8 cellular contexts compared by ENCODE assay signal in genomic region chr13:51849145-51850101, GRCh38. TPM values are rescaled to one million over a fixed set of nuclear protein-coding genes. Genes with fewer than 3 reads are reported as not detected.
DNase-seq lines count a peak whose midpoint lies in the region; ATAC-seq and TF ChIP-seq lines count a peak whose summit lies in the region.
"Had no signal": no experiment of that assay in that cellular context is flagged by ENCODE, and none has a peak within 500 bp of the region (broad histone marks: within the 10 kb centered on the region; RNA-seq: fewer than 3 reads in every experiment).

No MANE protein-coding gene starts in this region.

- ATAC-seq in activated T-cell treated with anti-CD3 and anti-CD28 coated beads, Interleukin-2, amount 50 U/mL, for 4 hours: peak; percentile 60 to 67
- no peak for ATAC-seq in HG03521 (IDR thresholded peaks at IDR 0.05; ENCODE audit: unreplicated experiment)
- no peak for ATAC-seq in HG02884 (IDR thresholded peaks at IDR 0.05; ENCODE audit: unreplicated experiment)

- no peaks in the 10 kb centered on the region for H3K36me3 Mint-ChIP-seq in activated T-cell treated with anti-CD3 and anti-CD28 coated beads, Interleukin-2, amount 50 U/mL, for 4 hours (ENCODE audit: insufficient read depth)

- H3K79me2 ChIP-seq in Loucy (ENCODE audit: insufficient read depth, low read length): no peaks in the 10 kb centered on the region

- DNase-seq in activated T-cell treated with anti-CD3 and anti-CD28 coated beads, Interleukin-2, amount 50 U/mL, for 4 hours: peak; percentile 23
- DNase-seq in iPS-NIHi7 (ENCODE audit: extremely low spot score) (peak; percentile 93), OCI-M2 (lab: John Stamatoyannopoulos, UW; ENCODE audit: unreplicated experiment) (no peak)

- H3K27me3 ChIP-seq in Loucy (ENCODE audit: insufficient read depth, low read length, poor library complexity, severe bottlenecking): no peaks in the 10 kb centered on the region

- no peaks in the 10 kb centered on the region for H3K36me3 ChIP-seq in Loucy (ENCODE audit: insufficient read depth, low read length)

- H3F3A ChIP-seq in Loucy (ENCODE audit: low read depth): no peaks in the 10 kb centered on the region

- H3K4me2 ChIP-seq in Loucy (ENCODE audit: low read depth, low read length, poor library complexity, severe bottlenecking): no peak overlapping the region

- H4K20me1 ChIP-seq in Loucy (ENCODE audit: insufficient read depth, low read length, poor library complexity, severe bottlenecking): no peaks in the 10 kb centered on the region

- H3K4me3 ChIP-seq in Loucy (ENCODE audit: low read length, poor library complexity, severe bottlenecking): no peak overlapping the region

- H3K9ac ChIP-seq in Loucy (ENCODE audit: low read depth, low read length, poor library complexity, severe bottlenecking): no peak overlapping the region

- peaks cover 4% of the 10 kb centered on the region for H3K4me1 ChIP-seq in Loucy (ENCODE audit: insufficient read depth, low read length, poor library complexity, severe bottlenecking)

- peaks cover 7% of the 10 kb centered on the region for H3K27me3 Mint-ChIP-seq in activated T-cell treated with anti-CD3 and anti-CD28 coated beads, Interleukin-2, amount 50 U/mL, for 4 hours (ENCODE audit: low read depth)

- no peaks in the 10 kb centered on the region for H3K9me3 Mint-ChIP-seq in activated T-cell treated with anti-CD3 and anti-CD28 coated beads, Interleukin-2, amount 50 U/mL, for 4 hours

- H3K9me2 ChIP-seq in Loucy (replicated peaks; ENCODE audit: low read depth, low read length): no peaks in the 10 kb centered on the region

- peak; percentile 83 for TF ChIP-seq CTCF in GM12873 (IDR thresholded peaks at IDR 0.05; ENCODE audit: insufficient read depth, low read depth, low read length, missing control alignments)
- peak; percentile 89 for TF ChIP-seq CTCF in Loucy (conservative IDR thresholded peaks at IDR 0.05; ENCODE audit: low read length)

- no peak overlapping the region for H3K4me3 Mint-ChIP-seq in activated T-cell treated with anti-CD3 and anti-CD28 coated beads, Interleukin-2, amount 50 U/mL, for 4 hours

- H2AFZ ChIP-seq in Loucy (ENCODE audit: low read length): 0 out of 2 replicates have a peak overlapping the region, but pooled peaks have one; percentile 25

- H3K9me3 ChIP-seq in Loucy (ENCODE audit: insufficient read depth, low read depth, low read length): no peaks in the 10 kb centered on the region

- H3K4me1 Mint-ChIP-seq in activated T-cell treated with anti-CD3 and anti-CD28 coated beads, Interleukin-2, amount 50 U/mL, for 4 hours (ENCODE audit: low read depth): peaks cover 6% of the 10 kb centered on the region

RNA-seq across cellular contexts. Expression of gene TMEM272, which starts 4.4 kb away (rescaled TPM):
- under 1 TPM; 0.11 to 0.24 (median 0.18) TPM for total RNA-seq in activated T-cell treated with anti-CD3 and anti-CD28 coated beads, Interleukin-2, amount 50 U/mL, for 4 hours

RNA-seq across cellular contexts. Expression of gene CCDC70, which starts 12.3 kb away (rescaled TPM):
- total RNA-seq in activated T-cell treated with anti-CD3 and anti-CD28 coated beads, Interleukin-2, amount 50 U/mL, for 4 hours: not detected
- total RNA-seq: T-helper 1 cell treated with Interleukin-12 subunit alpha and Interleukin-12 subunit beta and Interleukin-4 antibody, amounts not matched to agents 30 ng/mL and 1 ng/mL, for 36 hours had no signal

RNA-seq across cellular contexts. Expression of gene DHRS12, which starts 45.5 kb away (rescaled TPM):
- 1 to 10 TPM; 3.5 to 4.1 (median 3.6) TPM for total RNA-seq in activated T-cell treated with anti-CD3 and anti-CD28 coated beads, Interleukin-2, amount 50 U/mL, for 4 hours

Comparison
In these comparisons a context has a peak if more than half of its experiments do, and no peak if none do; other contexts are left out.
1. ATAC-seq: peak in activated T-cell treated with anti-CD3 and anti-CD28 coated beads, Interleukin-2, amount 50 U/mL, for 4 hours (2 of 2); none in HG03521 (single experiment) and HG02884 (single experiment).